10 cellular contexts compared by ENCODE assay signal in the genomic region with DNA sequence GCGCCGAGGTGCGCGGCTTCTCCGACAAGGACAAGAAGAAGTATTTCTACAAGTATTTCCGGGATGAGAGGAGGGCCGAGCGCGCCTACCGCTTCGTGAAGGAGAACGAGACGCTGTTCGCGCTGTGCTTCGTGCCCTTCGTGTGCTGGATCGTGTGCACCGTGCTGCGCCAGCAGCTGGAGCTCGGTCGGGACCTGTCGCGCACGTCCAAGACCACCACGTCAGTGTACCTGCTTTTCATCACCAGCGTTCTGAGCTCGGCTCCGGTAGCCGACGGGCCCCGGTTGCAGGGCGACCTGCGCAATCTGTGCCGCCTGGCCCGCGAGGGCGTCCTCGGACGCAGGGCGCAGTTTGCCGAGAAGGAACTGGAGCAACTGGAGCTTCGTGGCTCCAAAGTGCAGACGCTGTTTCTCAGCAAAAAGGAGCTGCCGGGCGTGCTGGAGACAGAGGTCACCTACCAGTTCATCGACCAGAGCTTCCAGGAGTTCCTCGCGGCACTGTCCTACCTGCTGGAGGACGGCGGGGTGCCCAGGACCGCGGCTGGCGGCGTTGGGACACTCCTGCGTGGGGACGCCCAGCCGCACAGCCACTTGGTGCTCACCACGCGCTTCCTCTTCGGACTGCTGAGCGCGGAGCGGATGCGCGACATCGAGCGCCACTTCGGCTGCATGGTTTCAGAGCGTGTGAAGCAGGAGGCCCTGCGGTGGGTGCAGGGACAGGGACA. TPM values are rescaled to one million over a fixed set of nuclear protein-coding genes. Genes with fewer than 3 reads are reported as not detected.
DNase-seq lines count a peak whose midpoint lies in the region; ATAC-seq and TF ChIP-seq lines count a peak whose summit lies in the region.
"Had no signal": no experiment of that assay in that cellular context is flagged by ENCODE, and none has a peak within 500 bp of the region (broad histone marks: within the 10 kb centered on the region; RNA-seq: fewer than 3 reads in every experiment).

No MANE protein-coding gene starts in this region.

- H3K27me3 ChIP-seq in HUES6 (ENCODE audit: control insufficient read depth, insufficient read depth, low read length), result peaks cover 56% of the 10 kb centered on the region

- peaks cover 7% of the 10 kb centered on the region for H3K4me1 ChIP-seq in HUES6 (ENCODE audit: control insufficient read depth, insufficient read depth, low read length)

- peak overlapping the region; percentile 95 for H3K27ac Mint-ChIP-seq in activated naive CD8-positive, alpha-beta T cell treated with anti-CD3 and anti-CD28 coated beads, Interleukin-2, amount 10 ng/mL, durations not matched to agents 7 days and 5 days
- H3K27ac Mint-ChIP-seq in natural killer cell, result peak overlapping the region in 1 of 2 donors; percentile 19

- peaks cover 38% of the 10 kb centered on the region for H3K4me1 Mint-ChIP-seq in activated naive CD8-positive, alpha-beta T cell treated with anti-CD3 and anti-CD28 coated beads, Interleukin-2, amount 10 ng/mL, durations not matched to agents 7 days and 5 days
- peaks cover 25 to 49% of the 10 kb centered on the region in 2 donors for H3K4me1 Mint-ChIP-seq in natural killer cell

- peaks cover 66% of the 10 kb centered on the region for H3K36me3 Mint-ChIP-seq in activated naive CD8-positive, alpha-beta T cell treated with anti-CD3 and anti-CD28 coated beads, Interleukin-2, amount 10 ng/mL, durations not matched to agents 7 days and 5 days
- H3K36me3 Mint-ChIP-seq in natural killer cell, result no peaks in the 10 kb centered on the region

- ATAC-seq in activated naive CD8-positive, alpha-beta T cell treated with anti-CD3 and anti-CD28 coated beads, Interleukin-2, amount 10 ng/mL, durations not matched to agents 7 days and 5 days (ENCODE audit: low read depth), result peak; percentile 12
- ATAC-seq in natural killer cell (peak; percentile 56 to 64 (median 62)), GM18505 (IDR thresholded peaks at IDR 0.05; ENCODE audit: unreplicated experiment) (no peak)

- TF ChIP-seq POLR2A in GM18505 (IDR thresholded peaks at IDR 0.05; ENCODE audit: borderline replicate concordance, extremely low read depth, insufficient read depth, insufficient read length), result no peak

- H3K9me3 Mint-ChIP-seq in activated naive CD8-positive, alpha-beta T cell treated with anti-CD3 and anti-CD28 coated beads, Interleukin-2, amount 10 ng/mL, durations not matched to agents 7 days and 5 days, result peaks cover 9% of the 10 kb centered on the region
- H3K9me3 Mint-ChIP-seq in natural killer cell, result no peaks in the 10 kb centered on the region

- DNase-seq in CD1c-positive myeloid dendritic cell (ENCODE audit: extremely low spot score) (peak; percentile 41), natural killer cell (peak; percentile 21), cerebellar nuclear complex (lab: John Stamatoyannopoulos, UW) (no peak), NCI-H2196 treated with DMSO at 0.1 percent for 48 hours (lab: John Stamatoyannopoulos, UW; ENCODE audit: unreplicated experiment) (no peak), middle frontal gyrus (ENCODE audit: extremely low spot score, low spot score) (no peak)
- peak; percentile 73 for DNase-seq in activated naive CD8-positive, alpha-beta T cell treated with anti-CD3 and anti-CD28 coated beads, Interleukin-2, amount 10 ng/mL, durations not matched to agents 7 days and 5 days
- DNase-seq: MM.1S had no signal

- no peak for TF ChIP-seq CTCF in natural killer cell (IDR thresholded peaks at IDR 0.05)

- H3K27ac ChIP-seq in HUES6 (ENCODE audit: low read depth, low read length), result no peak overlapping the region

- no peaks in the 10 kb centered on the region for H3K36me3 ChIP-seq in HUES6 (ENCODE audit: control insufficient read depth, insufficient read depth, low read length)

- H3K9ac ChIP-seq in HUES6 (ENCODE audit: low read length), result no peak overlapping the region

- POLR2A ChIA-PET in activated naive CD8-positive, alpha-beta T cell treated with anti-CD3 and anti-CD28 coated beads, Interleukin-2, amount 10 ng/mL, durations not matched to agents 7 days and 5 days (lab: Charles Lee), result interaction anchor here (0.6 to 16.3 kb wide), 19 partner anchors 9 to 136 kb away, joined by 3 to 336 read pairs (median 5); a partner anchor contains a TSS

- 0 out of 2 replicates have a peak overlapping the region, but pooled peaks have one; percentile 2 for H3K4me3 ChIP-seq in HUES6 (ENCODE audit: low read depth, low read length)

- H3K9me3 ChIP-seq in HUES6 (ENCODE audit: control insufficient read depth, insufficient read depth, low read depth, low read length), result no peaks in the 10 kb centered on the region

- H3K4me3 Mint-ChIP-seq in activated naive CD8-positive, alpha-beta T cell treated with anti-CD3 and anti-CD28 coated beads, Interleukin-2, amount 10 ng/mL, durations not matched to agents 7 days and 5 days, result peak overlapping the region; percentile 89
- peak overlapping the region; percentile 77 for H3K4me3 Mint-ChIP-seq in natural killer cell

- no peaks in the 10 kb centered on the region for H3K27me3 Mint-ChIP-seq in activated naive CD8-positive, alpha-beta T cell treated with anti-CD3 and anti-CD28 coated beads, Interleukin-2, amount 10 ng/mL, durations not matched to agents 7 days and 5 days
- peaks cover 0 to 38% of the 10 kb centered on the region in 2 donors for H3K27me3 Mint-ChIP-seq in natural killer cell (ENCODE audit: low read depth in 2 of 2)

- intact Hi-C loops in natural killer cell (cut with micrococcal nuclease), result no loop called here

RNA-seq across cellular contexts. Expression of a gene that starts 2.7 kb away (rescaled TPM):
- 10 to 100 TPM; 32.1 to 34.0 TPM for total RNA-seq in activated naive CD8-positive, alpha-beta T cell treated with anti-CD3 and anti-CD28 coated beads, Interleukin-2, amount 10 ng/mL, durations not matched to agents 7 days and 5 days
- total RNA-seq in natural killer cell, result 1 to 10 TPM; 1.7 to 3.0 (median 2.3) TPM

RNA-seq across cellular contexts. Expression of a gene that starts 8.0 kb away (rescaled TPM):
- total RNA-seq in activated naive CD8-positive, alpha-beta T cell treated with anti-CD3 and anti-CD28 coated beads, Interleukin-2, amount 10 ng/mL, durations not matched to agents 7 days and 5 days, result 100 to 1,000 TPM; 641 to 664 TPM
- 100 to 1,000 TPM; 130 to 237 (median 153) TPM for total RNA-seq in natural killer cell

RNA-seq across cellular contexts. Expression of a gene that starts 18.4 kb away (rescaled TPM):
- total RNA-seq in activated naive CD8-positive, alpha-beta T cell treated with anti-CD3 and anti-CD28 coated beads, Interleukin-2, amount 10 ng/mL, durations not matched to agents 7 days and 5 days, result not detected
- not detected for total RNA-seq in natural killer cell
- total RNA-seq: SK-MEL-5 had no signal

RNA-seq across cellular contexts. Expression of a gene that starts 26.7 kb away (rescaled TPM):
- total RNA-seq in activated naive CD8-positive, alpha-beta T cell treated with anti-CD3 and anti-CD28 coated beads, Interleukin-2, amount 10 ng/mL, durations not matched to agents 7 days and 5 days, result 1,000 to 10,000 TPM; 1,890 to 1,949 TPM
- total RNA-seq in natural killer cell, result 1,000 to 10,000 TPM; 1,080 to 1,421 (median 1,273) TPM

RNA-seq across cellular contexts. Expression of a gene that starts 32.9 kb away (rescaled TPM):
- total RNA-seq in activated naive CD8-positive, alpha-beta T cell treated with anti-CD3 and anti-CD28 coated beads, Interleukin-2, amount 10 ng/mL, durations not matched to agents 7 days and 5 days, result 1,000 to 10,000 TPM; 1,182 to 1,374 TPM
- total RNA-seq in natural killer cell, result 100 to 1,000 TPM; 540 to 809 (median 710) TPM

Comparison
In these comparisons a context has a peak if more than half of its experiments do, and no peak if none do; other contexts are left out.
1. DNase-seq: peak in CD1c-positive myeloid dendritic cell (single experiment), activated naive CD8-positive, alpha-beta T cell treated with anti-CD3 and anti-CD28 coated beads, Interleukin-2, amount 10 ng/mL, durations not matched to agents 7 days and 5 days (single experiment) and natural killer cell (single experiment); none in cerebellar nuclear complex (0 of 2), NCI-H2196 treated with DMSO at 0.1 percent for 48 hours (single experiment) and middle frontal gyrus (single experiment).
2. RNA of a gene that starts 2.7 kb away (total RNA-seq): 32.1 to 34.0 TPM in activated naive CD8-positive, alpha-beta T cell treated with anti-CD3 and anti-CD28 coated beads, Interleukin-2, amount 10 ng/mL, durations not matched to agents 7 days and 5 days; 1.7 to 3.0 TPM in natural killer cell; every median in the first group is over 4 times any median in the second.